ENCODE assay signal across 1 cellular context in genomic region chr6:169323221-169323620, GRCh38.
TF ChIP-seq lines count a peak whose summit lies in the region.

No MANE protein-coding gene starts in this region.

TF ChIP-seq in IMR-90, 13 proteins besides CTCF, POLR2A, EP300 and RAD21 (continued from another document):
- TF ChIP-seq FOS (IDR thresholded peaks at IDR 0.05; ENCODE audit: low read depth, low read length) (no peak), BHLHE40 (IDR thresholded peaks at IDR 0.05; ENCODE audit: low read depth, low read length) (no peak), USF2 (IDR thresholded peaks at IDR 0.05; ENCODE audit: low read depth, low read length) (no peak), MAFK (IDR thresholded peaks at IDR 0.05; ENCODE audit: low read depth, low read length) (no peak), SMC3 (IDR thresholded peaks at IDR 0.05; ENCODE audit: low read depth, low read length) (no peak), CEBPB (IDR thresholded peaks at IDR 0.05; ENCODE audit: low read depth, low read length) (no peak), CHD1 (IDR thresholded peaks at IDR 0.05; ENCODE audit: low read depth, low read length) (no peak), MAZ (IDR thresholded peaks at IDR 0.05; ENCODE audit: borderline replicate concordance, low read depth, low read length) (no peak), NFE2L2 (IDR thresholded peaks at IDR 0.05; ENCODE audit: low read depth, low read length) (no peak), RFX5 (IDR thresholded peaks at IDR 0.05; ENCODE audit: low read depth, low read length) (no peak)
